26 cellular contexts compared by ENCODE assay signal in genomic region chr16:28120754-28121153, GRCh38. TPM values are rescaled to one million over a fixed set of nuclear protein-coding genes. Genes with fewer than 3 reads are reported as not detected.
"Had no signal": no experiment of that assay in that cellular context is flagged by ENCODE, and none has a peak within 500 bp of the region (broad histone marks: within the 10 kb centered on the region; RNA-seq: fewer than 3 reads in every experiment).

No MANE protein-coding gene starts in this region.

- H3K4me3 ChIP-seq: coronary artery, esophagus squamous epithelium, gastrocnemius medialis, smooth muscle cell, thoracic aorta, upper lobe of left lung had no signal

- H3K27me3 Mint-ChIP-seq: activated naive CD8-positive, alpha-beta T cell treated with anti-CD3 and anti-CD28 coated beads, Interleukin-2, amount 10 ng/mL, durations not matched to agents 7 days and 5 days had no signal

- H3K9me3 Mint-ChIP-seq: activated naive CD8-positive, alpha-beta T cell treated with anti-CD3 and anti-CD28 coated beads, Interleukin-2, amount 10 ng/mL, durations not matched to agents 7 days and 5 days; endodermal cell; T-helper 2 cell treated with Interferon-gamma antibody and Interleukin-4, amounts not matched to agents 5 μg/mL and 100 μg/mL, for 36 hours had no signal

- H3K4me3 Mint-ChIP-seq: activated naive CD8-positive, alpha-beta T cell treated with anti-CD3 and anti-CD28 coated beads, Interleukin-2, amount 10 ng/mL, durations not matched to agents 7 days and 5 days; endodermal cell; T-helper 2 cell treated with Interferon-gamma antibody and Interleukin-4, amounts not matched to agents 5 μg/mL and 100 μg/mL, for 36 hours had no signal

- H3K27ac ChIP-seq: coronary artery, esophagus squamous epithelium, gastrocnemius medialis, thoracic aorta, upper lobe of left lung, WERI-Rb-1 had no signal

- H3K27me3 ChIP-seq: esophagus squamous epithelium, gastrocnemius medialis, upper lobe of left lung had no signal

- H3K4me2 ChIP-seq: SK-N-SH, smooth muscle cell had no signal

- H3K4me1 ChIP-seq: esophagus squamous epithelium, gastrocnemius medialis, upper lobe of left lung had no signal

- FAIRE-seq: bronchial epithelial cell, islet of Langerhans, TTC549 had no signal

- H3K9ac ChIP-seq: SK-N-SH had no signal

- DNase-seq: activated CD4-positive, alpha-beta T cell treated with anti-CD3 and anti-CD28 coated beads, Interleukin-2, amount 50 U/mL, for 4 hours; activated CD4-positive, CD25-positive, alpha-beta regulatory T cell treated with anti-CD3 and anti-CD28 coated beads, Interleukin-2, amount 50 U/mL, for 72 hours; activated naive CD8-positive, alpha-beta T cell treated with anti-CD3 and anti-CD28 coated beads, Interleukin-2, amount 10 ng/mL, durations not matched to agents 7 days and 5 days; amygdala; cerebellar nuclear complex; endodermal cell; esophagus squamous epithelium; gastrocnemius medialis; head of caudate nucleus; hypothalamus; left ventricle myocardium superior; occipital lobe; SK-N-SH; stimulated activated CD4-positive, alpha-beta T cell treated with anti-CD3 and anti-CD28 coated beads, Interleukin-15, amount 100 ng/mL, for 24 hours; stimulated activated naive CD4-positive, alpha-beta T cell treated with Interleukin-2 at 50 U/mL for 16 hours; upper lobe of left lung; WERI-Rb-1 had no signal

- H3K4me1 Mint-ChIP-seq: activated naive CD8-positive, alpha-beta T cell treated with anti-CD3 and anti-CD28 coated beads, Interleukin-2, amount 10 ng/mL, durations not matched to agents 7 days and 5 days had no signal

- H3K27ac Mint-ChIP-seq: activated naive CD8-positive, alpha-beta T cell treated with anti-CD3 and anti-CD28 coated beads, Interleukin-2, amount 10 ng/mL, durations not matched to agents 7 days and 5 days; endodermal cell; T-helper 2 cell treated with Interferon-gamma antibody and Interleukin-4, amounts not matched to agents 5 μg/mL and 100 μg/mL, for 36 hours had no signal

- H3K9me3 ChIP-seq: esophagus squamous epithelium, gastrocnemius medialis, SK-N-SH, thoracic aorta, upper lobe of left lung had no signal

- ATAC-seq: gastrocnemius medialis, left ventricle myocardium superior, sciatic nerve had no signal

RNA-seq across cellular contexts. Expression of gene GSG1L, which starts 57.2 kb away (rescaled TPM):
- total RNA-seq: activated naive CD8-positive, alpha-beta T cell treated with anti-CD3 and anti-CD28 coated beads, Interleukin-2, amount 10 ng/mL, durations not matched to agents 7 days and 5 days; bronchial epithelial cell; gastrocnemius medialis; myocyte had no signal
- polyA plus RNA-seq: SK-N-SH, smooth muscle cell had no signal
